ENCODE assay signal across 1 cellular context in the genomic region with DNA sequence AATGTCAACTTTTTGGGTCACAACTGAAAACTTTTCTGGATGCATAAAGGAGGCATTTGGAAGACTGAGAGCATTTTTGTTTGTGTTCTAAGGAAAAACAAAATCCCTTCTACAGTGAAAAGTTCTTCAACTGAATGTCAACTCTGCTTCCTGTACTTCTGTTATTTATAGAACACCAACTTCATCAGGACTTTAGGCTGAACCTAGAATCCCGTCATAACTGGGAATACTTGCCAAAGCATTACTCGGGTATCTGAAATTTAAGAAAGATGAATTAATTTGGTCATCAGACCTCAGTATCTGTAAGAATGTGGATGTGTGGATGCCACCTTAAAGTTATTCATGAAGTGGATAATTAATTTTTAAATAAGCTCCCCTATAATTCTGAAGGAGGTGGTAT.
TF ChIP-seq lines count a peak whose summit lies in the region.

No MANE protein-coding gene starts in this region.

TF ChIP-seq in WTC11, 78 proteins besides CTCF, POLR2A, EP300 and RAD21 (continued from another document):
- no peak for TF ChIP-seq TEAD4 (CRISPR knock-in tag; IDR thresholded peaks at IDR 0.05)
- TF ChIP-seq, protein P1, sequence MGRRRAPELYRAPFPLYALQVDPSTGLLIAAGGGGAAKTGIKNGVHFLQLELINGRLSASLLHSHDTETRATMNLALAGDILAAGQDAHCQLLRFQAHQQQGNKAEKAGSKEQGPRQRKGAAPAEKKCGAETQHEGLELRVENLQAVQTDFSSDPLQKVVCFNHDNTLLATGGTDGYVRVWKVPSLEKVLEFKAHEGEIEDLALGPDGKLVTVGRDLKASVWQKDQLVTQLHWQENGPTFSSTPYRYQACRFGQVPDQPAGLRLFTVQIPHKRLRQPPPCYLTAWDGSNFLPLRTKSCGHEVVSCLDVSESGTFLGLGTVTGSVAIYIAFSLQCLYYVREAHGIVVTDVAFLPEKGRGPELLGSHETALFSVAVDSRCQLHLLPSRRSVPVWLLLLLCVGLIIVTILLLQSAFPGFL (CRISPR knock-in tag; IDR thresholded peaks at IDR 0.05; ENCODE audit: borderline replicate concordance), result no peak
- TF ChIP-seq, protein P2, sequence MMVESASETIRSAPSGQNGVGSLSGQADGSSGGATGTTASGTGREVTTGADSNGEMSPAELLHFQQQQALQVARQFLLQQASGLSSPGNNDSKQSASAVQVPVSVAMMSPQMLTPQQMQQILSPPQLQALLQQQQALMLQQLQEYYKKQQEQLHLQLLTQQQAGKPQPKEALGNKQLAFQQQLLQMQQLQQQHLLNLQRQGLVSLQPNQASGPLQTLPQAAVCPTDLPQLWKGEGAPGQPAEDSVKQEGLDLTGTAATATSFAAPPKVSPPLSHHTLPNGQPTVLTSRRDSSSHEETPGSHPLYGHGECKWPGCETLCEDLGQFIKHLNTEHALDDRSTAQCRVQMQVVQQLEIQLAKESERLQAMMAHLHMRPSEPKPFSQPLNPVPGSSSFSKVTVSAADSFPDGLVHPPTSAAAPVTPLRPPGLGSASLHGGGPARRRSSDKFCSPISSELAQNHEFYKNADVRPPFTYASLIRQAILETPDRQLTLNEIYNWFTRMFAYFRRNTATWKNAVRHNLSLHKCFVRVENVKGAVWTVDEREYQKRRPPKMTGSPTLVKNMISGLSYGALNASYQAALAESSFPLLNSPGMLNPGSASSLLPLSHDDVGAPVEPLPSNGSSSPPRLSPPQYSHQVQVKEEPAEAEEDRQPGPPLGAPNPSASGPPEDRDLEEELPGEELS (CRISPR knock-in tag; IDR thresholded peaks at IDR 0.05), result no peak
- TF ChIP-seq JUN (CRISPR knock-in tag; IDR thresholded peaks at IDR 0.05), result no peak
- no peak for TF ChIP-seq PRRX2 (CRISPR knock-in tag; IDR thresholded peaks at IDR 0.05)
TF ChIP-seq in WTC11: peak in this region for 0.
